In genomic region chr2:223884399-223884798, GRCh38 we compare ENCODE assay signal across 11 cellular contexts. TPM values are rescaled to one million over a fixed set of nuclear protein-coding genes. Genes with fewer than 3 reads are reported as not detected.
DNase-seq lines count a peak whose midpoint lies in the region; ATAC-seq and TF ChIP-seq lines count a peak whose summit lies in the region.
"Had no signal": no experiment of that assay in that cellular context is flagged by ENCODE, and none has a peak within 500 bp of the region (broad histone marks: within the 10 kb centered on the region; RNA-seq: fewer than 3 reads in every experiment).

No MANE protein-coding gene starts in this region.

- H4K8ac ChIP-seq in IMR-90 (ENCODE audit: low read depth in 2 of 2, low read length in 2 of 2), result no peak overlapping the region

- no peak overlapping the region for H3K18ac ChIP-seq in IMR-90 (ENCODE audit: low read depth, low read length)

- H3K4me1 ChIP-seq in IMR-90 (ENCODE audit: control insufficient read depth, insufficient read depth, low read length), result peaks cover 10% of the 10 kb centered on the region
- no peaks in the 10 kb centered on the region for H3K4me1 ChIP-seq in psoas muscle

- no peak overlapping the region for H3K9ac ChIP-seq in IMR-90 (ENCODE audit: low read depth, low read length)

- H2BK5ac ChIP-seq in IMR-90 (ENCODE audit: low read depth, low read length, poor library complexity, severe bottlenecking), result no peak overlapping the region

- TF ChIP-seq POLR2A in IMR-90 (IDR thresholded peaks at IDR 0.05; ENCODE audit: low read depth, low read length), result no peak

- no peak overlapping the region for H4K5ac ChIP-seq in IMR-90 (ENCODE audit: low read depth, low read length)

- no peak overlapping the region for H4K91ac ChIP-seq in IMR-90 (ENCODE audit: insufficient read depth, low read depth, low read length)

- H3K4ac ChIP-seq in IMR-90 (ENCODE audit: low read depth, low read length), result 0 out of 2 replicates have a peak overlapping the region, but pooled peaks have one; percentile 13

- H2BK120ac ChIP-seq in IMR-90 (ENCODE audit: low read depth, low read length), result no peak overlapping the region

- no peak overlapping the region for H3K4me3 ChIP-seq in IMR-90 (ENCODE audit: insufficient read depth, low read depth, low read length)
- no peak overlapping the region for H3K4me3 ChIP-seq in psoas muscle

- H3K9me1 ChIP-seq in IMR-90 (ENCODE audit: insufficient read depth, low read length), result peaks cover 3% of the 10 kb centered on the region; the same call in 1 of the 2 replicates

- no peak for TF ChIP-seq RAD21 in IMR-90 (IDR thresholded peaks at IDR 0.05; ENCODE audit: low read length)

- no peaks in the 10 kb centered on the region for H3K27me3 Mint-ChIP-seq in activated naive CD8-positive, alpha-beta T cell treated with anti-CD3 and anti-CD28 coated beads, Interleukin-2, amount 50 U/mL, for 24 hours
- H3K27me3 Mint-ChIP-seq in activated naive CD8-positive, alpha-beta T cell treated with anti-CD3 and anti-CD28 coated beads for 36 hours, result no peaks in the 10 kb centered on the region
- H3K27me3 Mint-ChIP-seq: naive B cell had no signal

- H2AK9ac ChIP-seq in IMR-90 (replicated peaks; ENCODE audit: low read depth, low read length, poor library complexity), result no peak overlapping the region

- H3K79me1 ChIP-seq in IMR-90 (ENCODE audit: low read depth in 1 of 2, low read length in 2 of 2), result peaks cover 10 to 22% of the 10 kb centered on the region in 2 experiments

- H3K4me1 Mint-ChIP-seq in activated naive CD8-positive, alpha-beta T cell treated with anti-CD3 and anti-CD28 coated beads, Interleukin-2, amount 50 U/mL, for 24 hours, result peaks cover 16% of the 10 kb centered on the region
- H3K4me1 Mint-ChIP-seq in activated naive CD8-positive, alpha-beta T cell treated with anti-CD3 and anti-CD28 coated beads for 36 hours, result no peaks in the 10 kb centered on the region

- no peak overlapping the region for H3K56ac ChIP-seq in IMR-90 (ENCODE audit: extremely low read depth, insufficient read depth, low read length)

- ATAC-seq in activated naive CD8-positive, alpha-beta T cell treated with anti-CD3 and anti-CD28 coated beads, Interleukin-2, amount 50 U/mL, for 24 hours, result peak; percentile 81
- ATAC-seq in HG02610 (IDR thresholded peaks at IDR 0.05; ENCODE audit: unreplicated experiment) (peak; percentile 95), IMR-90 (ENCODE audit: low read depth) (peak; percentile 31; the same call in 1 of the 2 replicates), psoas muscle (no peak)
- ATAC-seq in stimulated activated naive CD8-positive, alpha-beta T cell treated with anti-CD3 and anti-CD28 coated beads, Interleukin-15, Interleukin-2, amounts not matched to agents 100 U/mL and 50 U/mL, for 24 hours, result peak; percentile 79
- ATAC-seq: esophagus mucosa had no signal

- H4K20me1 ChIP-seq in IMR-90 (ENCODE audit: insufficient read depth, low read length), result no peaks in the 10 kb centered on the region; the same call in 1 of the 2 replicates

- no peaks in the 10 kb centered on the region for H3K9me3 Mint-ChIP-seq in activated naive CD8-positive, alpha-beta T cell treated with anti-CD3 and anti-CD28 coated beads, Interleukin-2, amount 50 U/mL, for 24 hours
- no peaks in the 10 kb centered on the region for H3K9me3 Mint-ChIP-seq in activated naive CD8-positive, alpha-beta T cell treated with anti-CD3 and anti-CD28 coated beads for 36 hours
- H3K9me3 Mint-ChIP-seq: naive B cell had no signal

- H3K36me3 ChIP-seq in IMR-90 (ENCODE audit: control insufficient read depth, insufficient read depth, low read length) (peaks cover 35% of the 10 kb centered on the region), psoas muscle (ENCODE audit: insufficient read depth in 1 of 2, low read depth in 1 of 2) (peaks cover 10 to 96% of the 10 kb centered on the region in 2 donors)

- in situ Hi-C loops in IMR-90 (cut with MboI; ENCODE audit: low sequenced_read_pairs), result no loop called here

- no TSS peak for BruUV-seq in IMR-90 (replicated peaks; lab: Mats Ljungman, UMichigan)

- H3K27ac ChIP-seq in IMR-90 (ENCODE audit: insufficient read depth, low read length) (peak overlapping the region; percentile 65), psoas muscle (no peak overlapping the region)

- dilution Hi-C loops in IMR-90 (cut with HindIII; ENCODE audit: low sequenced_read_pairs, unreplicated experiment), result no loop called here

- WGBS in IMR-90 (ENCODE audit: extremely low coverage in 2 of 2, insufficient read length in 1 of 2), 2 experiments, result 0% methylated on average over 1 of the region's 3 CpGs; no CpG with 5 or more reads in 1 of the 2 experiments
- 87 to 91% (median 89%) methylated on average over 3 of the region's 3 CpGs for WGBS in psoas muscle, 3 donors

- H2BK15ac ChIP-seq in IMR-90 (ENCODE audit: low read depth, low read length), result no peak overlapping the region

- peak overlapping the region; percentile 4 for H3K27ac Mint-ChIP-seq in activated naive CD8-positive, alpha-beta T cell treated with anti-CD3 and anti-CD28 coated beads, Interleukin-2, amount 50 U/mL, for 24 hours
- H3K27ac Mint-ChIP-seq in activated naive CD8-positive, alpha-beta T cell treated with anti-CD3 and anti-CD28 coated beads for 36 hours, result no peak overlapping the region

- no peak for TF ChIP-seq CTCF in IMR-90 (conservative IDR thresholded peaks at IDR 0.05; ENCODE audit: low read depth, low read length)
- no peak for TF ChIP-seq CTCF in psoas muscle (IDR thresholded peaks at IDR 0.05)

- H2AK5ac ChIP-seq in IMR-90 (ENCODE audit: low read depth, low read length), result no peak overlapping the region

- H2BK20ac ChIP-seq in IMR-90 (ENCODE audit: low read depth, low read length), result no peak overlapping the region

- no peaks in the 10 kb centered on the region for H3K9me3 ChIP-seq in IMR-90 (ENCODE audit: control insufficient read depth, insufficient read depth, low read length)
- H3K9me3 ChIP-seq in psoas muscle, result no peaks in the 10 kb centered on the region

- H3K36me3 Mint-ChIP-seq in activated naive CD8-positive, alpha-beta T cell treated with anti-CD3 and anti-CD28 coated beads, Interleukin-2, amount 50 U/mL, for 24 hours (ENCODE audit: low read depth), result peaks cover 29% of the 10 kb centered on the region
- peaks cover 29% of the 10 kb centered on the region for H3K36me3 Mint-ChIP-seq in activated naive CD8-positive, alpha-beta T cell treated with anti-CD3 and anti-CD28 coated beads for 36 hours

- DNase-seq in activated naive CD8-positive, alpha-beta T cell treated with anti-CD3 and anti-CD28 coated beads, Interleukin-2, amount 50 U/mL, for 24 hours, result no peak
- no peak for DNase-seq in activated naive CD8-positive, alpha-beta T cell treated with anti-CD3 and anti-CD28 coated beads for 36 hours
- peak; percentile 76 for DNase-seq in IMR-90
- no peak for DNase-seq in stimulated activated naive CD8-positive, alpha-beta T cell treated with anti-CD3 and anti-CD28 coated beads, Interleukin-15, Interleukin-2, amounts not matched to agents 100 U/mL and 50 U/mL, for 24 hours
- DNase-seq in GDM1 (lab: John Stamatoyannopoulos, UW), result no peak
- DNase-seq in HuH-7.5 (ENCODE audit: low spot score), result no peak
- no peak for DNase-seq in psoas muscle
- DNase-seq: activated CD8-positive, alpha-beta memory T cell treated with anti-CD3 and anti-CD28 coated beads, Interleukin-2, amount 50 U/mL, for 48 hours; naive B cell had no signal

- intact Hi-C loops in IMR-90 (cut with micrococcal nuclease) (no loop called here), psoas muscle (cut with DNase I) (no loop called here)

- POLR2A ChIA-PET in IMR-90 (lab: Charles Lee; ENCODE audit: unreplicated experiment), result no interaction called here

- no peak overlapping the region for H3K23ac ChIP-seq in IMR-90 (ENCODE audit: low read depth, low read length)

- CTCF ChIA-PET in IMR-90 (lab: Yijun Ruan, JAX), result no interaction called here

- H3K4me3 Mint-ChIP-seq in activated naive CD8-positive, alpha-beta T cell treated with anti-CD3 and anti-CD28 coated beads, Interleukin-2, amount 50 U/mL, for 24 hours, result no peak overlapping the region
- no peak overlapping the region for H3K4me3 Mint-ChIP-seq in activated naive CD8-positive, alpha-beta T cell treated with anti-CD3 and anti-CD28 coated beads for 36 hours
- H3K4me3 Mint-ChIP-seq: naive B cell had no signal

- H2AFZ ChIP-seq in IMR-90 (replicated peaks; ENCODE audit: low read length, poor library complexity), result no peak overlapping the region

- no peak overlapping the region for H3K4me2 ChIP-seq in IMR-90 (ENCODE audit: low read depth, low read length)

- H3K14ac ChIP-seq in IMR-90 (replicated peaks; ENCODE audit: low read depth, low read length), result no peak overlapping the region

- H3K27me3 ChIP-seq in IMR-90 (ENCODE audit: control insufficient read depth, insufficient read depth, low read length), result no peaks in the 10 kb centered on the region
- H3K27me3 ChIP-seq in psoas muscle (ENCODE audit: insufficient read depth in 3 of 3, low read length in 2 of 3), result no peaks in the 10 kb centered on the region

TF ChIP-seq in IMR-90, 13 proteins besides CTCF, POLR2A, EP300 and RAD21:
- TF ChIP-seq BHLHE40 (IDR thresholded peaks at IDR 0.05; ENCODE audit: low read depth, low read length), result no peak
TF ChIP-seq in IMR-90: peak in this region for 0.

RNA-seq across cellular contexts. Expression of gene AP1S3, which starts 47.0 kb away (rescaled TPM):
- 10 to 100 TPM; 10.5 to 11.3 TPM for total RNA-seq in activated naive CD8-positive, alpha-beta T cell treated with anti-CD3 and anti-CD28 coated beads for 36 hours
- total RNA-seq in IMR-90 (2012; rRNA removed), result 2.5 and 5.8 TPM in 2 replicates
- 3.1 and 4.1 TPM in 2 replicates for polyA plus RNA-seq in IMR-90 (2012; rRNA removed)
- polyA plus RNA-seq in IMR-90 (2012; cell fraction: cytosol; rRNA removed), result 0.96 and 1.0 TPM in 2 replicates
- 0.47 and 1.4 TPM in 2 replicates for polyA plus RNA-seq in IMR-90 (2012; cell fraction: nucleus; rRNA removed; ENCODE audit: low replicate concordance)
- under 1 TPM in 3 of 4 donors, not detected in 1; 0.10 to 0.69 (median 0.44) TPM for total RNA-seq in psoas muscle
- under 1 TPM in 2 of 3 donors, not detected in 1; 0.05 to 0.08 TPM for polyA plus RNA-seq in psoas muscle

Comparison
In these comparisons a context has a peak if more than half of its experiments do, and no peak if none do; other contexts are left out.
1. ATAC-seq: peak in activated naive CD8-positive, alpha-beta T cell treated with anti-CD3 and anti-CD28 coated beads, Interleukin-2, amount 50 U/mL, for 24 hours (single experiment), HG02610 (single experiment), IMR-90 (single experiment) and stimulated activated naive CD8-positive, alpha-beta T cell treated with anti-CD3 and anti-CD28 coated beads, Interleukin-15, Interleukin-2, amounts not matched to agents 100 U/mL and 50 U/mL, for 24 hours (single experiment); none in psoas muscle (0 of 4).